In genomic region chr12:47189753-47190152, GRCh38 we compare ENCODE assay signal across 16 cellular contexts.
DNase-seq lines count a peak whose midpoint lies in the region; ATAC-seq and TF ChIP-seq lines count a peak whose summit lies in the region.
"Had no signal": no experiment of that assay in that cellular context is flagged by ENCODE, and none has a peak within 500 bp of the region (broad histone marks: within the 10 kb centered on the region; RNA-seq: fewer than 3 reads in every experiment).

No MANE protein-coding gene starts in this region.

- peak overlapping the region; percentile 44; the same call in 1 of the 2 replicates for H3K4me2 ChIP-seq in GM23338

- H3K4me3 Mint-ChIP-seq in CD4-positive, CD25-positive, alpha-beta regulatory T cell: peak overlapping the region in 3 of 4 donors; percentile 47 to 76 (median 67)
- no peak overlapping the region for H3K4me3 Mint-ChIP-seq in GM23338
- H3K4me3 Mint-ChIP-seq in activated naive CD8-positive, alpha-beta T cell treated with anti-CD3 and anti-CD28 coated beads for 36 hours: no peak overlapping the region
- no peak overlapping the region for H3K4me3 Mint-ChIP-seq in MCF 10A (ENCODE audit: unreplicated experiment)
- H3K4me3 Mint-ChIP-seq: nephron had no signal

- intact Hi-C loops in lower lobe of right lung (cut with DNase I) (no loop called here), MCF 10A (cut with micrococcal nuclease) (no loop called here)

- CTCF ChIA-PET in MCF 10A (lab: Yijun Ruan, JAX): interaction anchor here (0.5 kb wide), 1 partner anchor 106 kb away, joined by 3 read pairs; no protein-coding TSS in a partner anchor

- no peaks in the 10 kb centered on the region for H3K27me3 Mint-ChIP-seq in CD4-positive, CD25-positive, alpha-beta regulatory T cell
- peaks cover 11% of the 10 kb centered on the region for H3K27me3 Mint-ChIP-seq in GM23338 (ENCODE audit: insufficient read depth, low read depth, poor library complexity)
- H3K27me3 Mint-ChIP-seq in activated naive CD8-positive, alpha-beta T cell treated with anti-CD3 and anti-CD28 coated beads for 36 hours: no peaks in the 10 kb centered on the region
- no peaks in the 10 kb centered on the region for H3K27me3 Mint-ChIP-seq in MCF 10A (ENCODE audit: insufficient read depth, unreplicated experiment)
- H3K27me3 Mint-ChIP-seq: stimulated activated naive CD8-positive, alpha-beta T cell treated with anti-CD3 and anti-CD28 coated beads, Interleukin-15, amount 100 ng/mL, for 72 hours had no signal

- no TSS peak for BruUV-seq in MCF 10A (replicated peaks; lab: Mats Ljungman, UMichigan)

- H3K79me2 ChIP-seq in GM23338 (replicated peaks; ENCODE audit: insufficient read depth): no peaks in the 10 kb centered on the region

- POLR2A ChIA-PET in MCF 10A (lab: Yijun Ruan, JAX): interaction anchor here (1.0 kb wide), 1 partner anchor 22 kb away, joined by 3 read pairs; no protein-coding TSS in a partner anchor

- H3K9me3 ChIP-seq in CD4-positive, CD25-positive, alpha-beta regulatory T cell (ENCODE audit: control insufficient read depth in 2 of 2, low read length in 2 of 2): no peaks in the 10 kb centered on the region
- H3K9me3 ChIP-seq in lower lobe of right lung: no peaks in the 10 kb centered on the region

- ATAC-seq in CD4-positive, CD25-positive, alpha-beta regulatory T cell (ENCODE audit: low read depth in 2 of 2): no peak
- peak; percentile 69 for ATAC-seq in GM23338
- ATAC-seq in lower lobe of right lung: peak; percentile 40 to 43
- ATAC-seq in HG02840 (IDR thresholded peaks at IDR 0.05; ENCODE audit: low FRiP score, unreplicated experiment): no peak
- ATAC-seq in GM21367 (IDR thresholded peaks at IDR 0.05; ENCODE audit: unreplicated experiment): no peak

- H3K9me3 Mint-ChIP-seq in CD4-positive, CD25-positive, alpha-beta regulatory T cell: no peaks in the 10 kb centered on the region
- no peaks in the 10 kb centered on the region for H3K9me3 Mint-ChIP-seq in GM23338
- H3K9me3 Mint-ChIP-seq in activated naive CD8-positive, alpha-beta T cell treated with anti-CD3 and anti-CD28 coated beads for 36 hours: peaks cover 3% of the 10 kb centered on the region
- no peaks in the 10 kb centered on the region for H3K9me3 Mint-ChIP-seq in MCF 10A (ENCODE audit: unreplicated experiment)
- H3K9me3 Mint-ChIP-seq: nephron; stimulated activated naive CD8-positive, alpha-beta T cell treated with anti-CD3 and anti-CD28 coated beads, Interleukin-15, amount 100 ng/mL, for 72 hours had no signal

- peaks cover 53% of the 10 kb centered on the region for H3K4me1 ChIP-seq in CD4-positive, CD25-positive, alpha-beta regulatory T cell (ENCODE audit: control insufficient read depth, insufficient read depth, low read length, poor library complexity, severe bottlenecking)
- peaks cover 5% of the 10 kb centered on the region for H3K4me1 ChIP-seq in GM23338 (ENCODE audit: insufficient read depth)
- H3K4me1 ChIP-seq in lower lobe of right lung: peaks cover 41% of the 10 kb centered on the region

- H3K36me3 Mint-ChIP-seq in CD4-positive, CD25-positive, alpha-beta regulatory T cell: peaks cover 40% of the 10 kb centered on the region
- H3K36me3 Mint-ChIP-seq in GM23338 (ENCODE audit: low read depth): no peaks in the 10 kb centered on the region
- H3K36me3 Mint-ChIP-seq in activated naive CD8-positive, alpha-beta T cell treated with anti-CD3 and anti-CD28 coated beads for 36 hours: peaks cover 37% of the 10 kb centered on the region
- no peaks in the 10 kb centered on the region for H3K36me3 Mint-ChIP-seq in MCF 10A (ENCODE audit: insufficient read depth, unreplicated experiment)

- H3K9me2 ChIP-seq in GM23338 (ENCODE audit: insufficient read depth): peaks cover 4% of the 10 kb centered on the region; the same call in 1 of the 2 replicates

- no peak overlapping the region for H3K4me3 ChIP-seq in CD4-positive, CD25-positive, alpha-beta regulatory T cell (ENCODE audit: low read depth, low read length)
- H3K4me3 ChIP-seq in GM23338 (no peak overlapping the region), lower lobe of right lung (no peak overlapping the region)

- no peak for DNase-seq in CD4-positive, CD25-positive, alpha-beta regulatory T cell
- DNase-seq in GM23338 (ENCODE audit: low spot score) (peak; percentile 37), lower lobe of right lung (no peak), MCF 10A (ENCODE audit: unreplicated experiment) (no peak)
- DNase-seq in activated naive CD8-positive, alpha-beta T cell treated with anti-CD3 and anti-CD28 coated beads for 36 hours: no peak
- no peak for DNase-seq in effector CD4-positive, alpha-beta T cell
- DNase-seq: activated CD4-positive, CD25-positive, alpha-beta regulatory T cell treated with anti-CD3 and anti-CD28 coated beads, Interleukin-2, amount 50 U/mL, for 72 hours; GDM1; head of caudate nucleus; right cardiac atrium had no signal

- TF ChIP-seq CTCF in GM23338 (conservative IDR thresholded peaks at IDR 0.05; ENCODE audit: low read depth in 2 of 2) (no peak), lower lobe of right lung (IDR thresholded peaks at IDR 0.05) (no peak), MCF 10A (IDR thresholded peaks at IDR 0.05; ENCODE audit: unreplicated experiment) (no peak)

- no peak overlapping the region for H2AFZ ChIP-seq in GM23338

- H3K36me3 ChIP-seq in CD4-positive, CD25-positive, alpha-beta regulatory T cell (ENCODE audit: control insufficient read depth, insufficient read depth, low read length): peaks cover 23% of the 10 kb centered on the region
- no peaks in the 10 kb centered on the region for H3K36me3 ChIP-seq in GM23338 (ENCODE audit: insufficient read depth)
- no peaks in the 10 kb centered on the region for H3K36me3 ChIP-seq in lower lobe of right lung

- H3K4me1 Mint-ChIP-seq in CD4-positive, CD25-positive, alpha-beta regulatory T cell: peaks cover 59 to 87% (median 74%) of the 10 kb centered on the region in 4 donors
- H3K4me1 Mint-ChIP-seq in GM23338 (peaks cover 50% of the 10 kb centered on the region), MCF 10A (ENCODE audit: insufficient read depth, unreplicated experiment) (peaks cover 29% of the 10 kb centered on the region)
- H3K4me1 Mint-ChIP-seq in activated naive CD8-positive, alpha-beta T cell treated with anti-CD3 and anti-CD28 coated beads for 36 hours: peaks cover 80% of the 10 kb centered on the region

- no peaks in the 10 kb centered on the region for H3F3A ChIP-seq in GM23338 (replicated peaks; ENCODE audit: low read depth)

- peak overlapping the region; percentile 10 to 81 (median 80) for H3K27ac Mint-ChIP-seq in CD4-positive, CD25-positive, alpha-beta regulatory T cell
- H3K27ac Mint-ChIP-seq in GM23338: no peak overlapping the region
- peak overlapping the region; percentile 89 for H3K27ac Mint-ChIP-seq in activated naive CD8-positive, alpha-beta T cell treated with anti-CD3 and anti-CD28 coated beads for 36 hours
- no peak overlapping the region for H3K27ac Mint-ChIP-seq in MCF 10A (ENCODE audit: low read depth, unreplicated experiment)
- H3K27ac Mint-ChIP-seq: nephron had no signal

- no peak overlapping the region for H3K27ac ChIP-seq in CD4-positive, CD25-positive, alpha-beta regulatory T cell (ENCODE audit: insufficient read depth, low read length, poor library complexity, severe bottlenecking)
- H3K27ac ChIP-seq in GM23338 (ENCODE audit: low read depth) (no peak overlapping the region), lower lobe of right lung (peak overlapping the region; percentile 51)
- H3K27ac ChIP-seq: C4-2B, HL-60 had no signal

- no peaks in the 10 kb centered on the region for H3K27me3 ChIP-seq in CD4-positive, CD25-positive, alpha-beta regulatory T cell (ENCODE audit: control insufficient read depth, insufficient read depth, low read length)
- H3K27me3 ChIP-seq in GM23338 (ENCODE audit: insufficient read depth) (no peaks in the 10 kb centered on the region), lower lobe of right lung (ENCODE audit: low read depth) (no peaks in the 10 kb centered on the region)

- H4K20me1 ChIP-seq in GM23338 (replicated peaks; ENCODE audit: insufficient read depth): no peaks in the 10 kb centered on the region

TF ChIP-seq in GM23338, 12 proteins besides CTCF, POLR2A, EP300 and RAD21 (continues in another document):
- TF ChIP-seq POLR2AphosphoS5 (IDR thresholded peaks at IDR 0.05; ENCODE audit: low read depth): no peak
- no peak for TF ChIP-seq JUNB (IDR thresholded peaks at IDR 0.05; ENCODE audit: unreplicated experiment)
- TF ChIP-seq EZH2phosphoT487 (IDR thresholded peaks at IDR 0.05; ENCODE audit: unreplicated experiment): no peak
- TF ChIP-seq ETS1 (IDR thresholded peaks at IDR 0.05): no peak

Comparison
In these comparisons a context has a peak if more than half of its experiments do, and no peak if none do; other contexts are left out.
1. ATAC-seq: peak in GM23338 (single experiment) and lower lobe of right lung (2 of 2); none in CD4-positive, CD25-positive, alpha-beta regulatory T cell (0 of 2), HG02840 (single experiment) and GM21367 (single experiment).
2. H3K27ac Mint-ChIP-seq: peak in CD4-positive, CD25-positive, alpha-beta regulatory T cell (3 of 3) and activated naive CD8-positive, alpha-beta T cell treated with anti-CD3 and anti-CD28 coated beads for 36 hours (single experiment); none in GM23338 (single experiment) and MCF 10A (single experiment).
3. H3K4me3 Mint-ChIP-seq: peak in CD4-positive, CD25-positive, alpha-beta regulatory T cell (3 of 4); none in GM23338 (single experiment), activated naive CD8-positive, alpha-beta T cell treated with anti-CD3 and anti-CD28 coated beads for 36 hours (single experiment) and MCF 10A (single experiment).